18 cellular contexts compared by ENCODE assay signal in the genomic region with DNA sequence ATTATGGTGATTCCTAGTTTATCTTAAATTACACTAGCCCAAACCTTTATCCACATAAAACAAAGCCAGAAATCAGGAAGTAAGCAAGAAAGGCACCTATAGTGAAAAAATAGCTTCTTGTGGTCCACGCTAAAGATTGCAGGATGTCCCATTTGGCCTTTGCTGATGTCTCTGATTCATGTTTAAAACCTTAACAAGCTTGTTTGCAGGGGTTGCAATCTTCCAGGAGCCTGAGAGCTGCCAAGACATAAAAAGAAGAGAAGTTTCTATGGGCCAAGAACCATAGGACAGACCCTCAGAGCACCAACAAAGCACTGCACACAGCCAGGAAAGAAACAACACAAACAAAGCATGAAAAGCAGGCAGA. TPM values are rescaled to one million over a fixed set of nuclear protein-coding genes. Genes with fewer than 3 reads are reported as not detected.
A peak's percentile ranks its signal among the peaks of the same experiment; 100 is the strongest.
DNase-seq lines count a peak whose midpoint lies in the region; ATAC-seq and TF ChIP-seq lines count a peak whose summit lies in the region.
"Had no signal": no experiment of that assay in that cellular context is flagged by ENCODE, and none has a peak within 500 bp of the region (broad histone marks: within the 10 kb centered on the region; RNA-seq: fewer than 3 reads in every experiment).

No MANE protein-coding gene starts in this region.

- ATAC-seq in HG03565 (IDR thresholded peaks at IDR 0.05; ENCODE audit: unreplicated experiment), result no peak
- ATAC-seq in GM18907 (IDR thresholded peaks at IDR 0.05; ENCODE audit: unreplicated experiment), result no peak
- ATAC-seq: A549 had no signal

- DNase-seq in activated CD4-positive, alpha-beta T cell treated with anti-CD3 and anti-CD28 coated beads, Interleukin-2, amount 10 ng/mL, durations not matched to agents 7 days and 5 days, result no peak
- DNase-seq in activated CD4-positive, alpha-beta T cell treated with anti-CD3 and anti-CD28 coated beads, Interleukin-2, amount 50 U/mL, for 1 hour, result no peak
- DNase-seq in RWPE1 (ENCODE audit: low spot score), result no peak
- no peak for DNase-seq in epithelial cell of prostate (ENCODE audit: low read depth, low spot score)
- no peak for DNase-seq in type B pancreatic cell (ENCODE audit: extremely low spot score, unreplicated experiment)
- DNase-seq in activated CD4-positive, alpha-beta T cell treated with anti-CD3 and anti-CD28 coated beads for 4 hours, result no peak
- DNase-seq: activated T-cell treated with anti-CD3 and anti-CD28 coated beads, Interleukin-2, amount 50 U/mL, for 1 hour; effector CD4-positive, alpha-beta T cell; NCI-H1930 had no signal

- no peaks in the 10 kb centered on the region for H3K9me3 Mint-ChIP-seq in activated CD4-positive, alpha-beta T cell treated with anti-CD3 and anti-CD28 coated beads, Interleukin-2, amount 10 ng/mL, durations not matched to agents 7 days and 5 days
- H3K9me3 Mint-ChIP-seq in type B pancreatic cell, result no peaks in the 10 kb centered on the region
- H3K9me3 Mint-ChIP-seq: activated naive CD4-positive, alpha-beta T cell treated with anti-CD3 and anti-CD28 coated beads, Interleukin-2, amount 50 U/mL, for 24 hours; memory B cell; neural crest cell; stimulated activated naive B cell treated with anti-CD40 and anti-IgM and Interleukin-4, amounts not matched to agents 10 μg/mL and 1 μg/mL and 100 μg/mL, for 72 hours had no signal

- H3K27ac ChIP-seq in RWPE1 (peak overlapping the region; percentile 61), epithelial cell of prostate (peak overlapping the region; percentile 78)
- H3K27ac ChIP-seq: cardiac muscle cell, SK-N-MC had no signal

- TF ChIP-seq CTCF in RWPE1 (conservative IDR thresholded peaks at IDR 0.05; ENCODE audit: low read depth) (no peak), type B pancreatic cell (conservative IDR thresholded peaks at IDR 0.05) (no peak)

- POLR2A ChIA-PET in activated CD4-positive, alpha-beta T cell treated with anti-CD3 and anti-CD28 coated beads, Interleukin-2, amount 10 ng/mL, durations not matched to agents 7 days and 5 days (lab: Charles Lee), result no interaction called here
- POLR2A ChIA-PET in RWPE1 (lab: Yijun Ruan, JAX; ENCODE audit: low non-redundant PET), result no interaction called here

- no peak overlapping the region for H3K4me3 Mint-ChIP-seq in activated CD4-positive, alpha-beta T cell treated with anti-CD3 and anti-CD28 coated beads, Interleukin-2, amount 10 ng/mL, durations not matched to agents 7 days and 5 days
- H3K4me3 Mint-ChIP-seq in type B pancreatic cell, result no peak overlapping the region
- H3K4me3 Mint-ChIP-seq: activated naive CD4-positive, alpha-beta T cell treated with anti-CD3 and anti-CD28 coated beads, Interleukin-2, amount 50 U/mL, for 24 hours; memory B cell; neural crest cell; stimulated activated naive B cell treated with anti-CD40 and anti-IgM and Interleukin-4, amounts not matched to agents 10 μg/mL and 1 μg/mL and 100 μg/mL, for 72 hours had no signal

- CTCF ChIA-PET in activated CD4-positive, alpha-beta T cell treated with anti-CD3 and anti-CD28 coated beads, Interleukin-2, amount 10 ng/mL, durations not matched to agents 7 days and 5 days (lab: Charles Lee), result interaction anchor here (1.4 to 1.8 kb wide), 2 partner anchors 15 to 26 kb away, joined by 3 to 5 read pairs; no protein-coding TSS in a partner anchor
- CTCF ChIA-PET in RWPE1 (lab: Yijun Ruan, JAX), result interaction anchor here (1.3 kb wide), 1 partner anchor 63 kb away, joined by 5 read pairs; no protein-coding TSS in a partner anchor

- H3K27ac Mint-ChIP-seq in activated CD4-positive, alpha-beta T cell treated with anti-CD3 and anti-CD28 coated beads, Interleukin-2, amount 10 ng/mL, durations not matched to agents 7 days and 5 days, result peak overlapping the region; percentile 11
- H3K27ac Mint-ChIP-seq in type B pancreatic cell, result peak overlapping the region; percentile 15
- H3K27ac Mint-ChIP-seq: activated naive CD4-positive, alpha-beta T cell treated with anti-CD3 and anti-CD28 coated beads, Interleukin-2, amount 50 U/mL, for 24 hours; memory B cell; stimulated activated naive B cell treated with anti-CD40 and anti-IgM and Interleukin-4, amounts not matched to agents 10 μg/mL and 1 μg/mL and 100 μg/mL, for 72 hours had no signal

- H3K4me1 Mint-ChIP-seq in activated CD4-positive, alpha-beta T cell treated with anti-CD3 and anti-CD28 coated beads, Interleukin-2, amount 10 ng/mL, durations not matched to agents 7 days and 5 days, result peaks cover 21% of the 10 kb centered on the region
- peaks cover 42% of the 10 kb centered on the region for H3K4me1 Mint-ChIP-seq in type B pancreatic cell (ENCODE audit: unreplicated experiment)

- no peaks in the 10 kb centered on the region for H3K36me3 Mint-ChIP-seq in activated CD4-positive, alpha-beta T cell treated with anti-CD3 and anti-CD28 coated beads, Interleukin-2, amount 10 ng/mL, durations not matched to agents 7 days and 5 days (ENCODE audit: low read depth)
- H3K36me3 Mint-ChIP-seq in type B pancreatic cell, result no peaks in the 10 kb centered on the region
- H3K36me3 Mint-ChIP-seq: activated naive CD4-positive, alpha-beta T cell treated with anti-CD3 and anti-CD28 coated beads, Interleukin-2, amount 50 U/mL, for 24 hours; memory B cell; stimulated activated naive B cell treated with anti-CD40 and anti-IgM and Interleukin-4, amounts not matched to agents 10 μg/mL and 1 μg/mL and 100 μg/mL, for 72 hours had no signal

- H3K27me3 Mint-ChIP-seq in activated CD4-positive, alpha-beta T cell treated with anti-CD3 and anti-CD28 coated beads, Interleukin-2, amount 10 ng/mL, durations not matched to agents 7 days and 5 days, result peaks cover 2% of the 10 kb centered on the region
- H3K27me3 Mint-ChIP-seq in type B pancreatic cell, result no peaks in the 10 kb centered on the region
- H3K27me3 Mint-ChIP-seq: activated naive CD4-positive, alpha-beta T cell treated with anti-CD3 and anti-CD28 coated beads, Interleukin-2, amount 50 U/mL, for 24 hours; memory B cell; stimulated activated naive B cell treated with anti-CD40 and anti-IgM and Interleukin-4, amounts not matched to agents 10 μg/mL and 1 μg/mL and 100 μg/mL, for 72 hours had no signal

RNA-seq across cellular contexts. Expression of gene ADAT2, which starts 49.5 kb away (rescaled TPM):
- 10 to 100 TPM; 19.1 to 20.2 TPM for total RNA-seq in activated CD4-positive, alpha-beta T cell treated with anti-CD3 and anti-CD28 coated beads, Interleukin-2, amount 10 ng/mL, durations not matched to agents 7 days and 5 days
- 5.2 and 10.3 TPM in 2 replicates for total RNA-seq in type B pancreatic cell (ENCODE audit: low replicate concordance)

RNA-seq across cellular contexts. Expression of gene PEX3, which starts 49.6 kb away (rescaled TPM):
- 10 to 100 TPM; 16.9 to 20.5 TPM for total RNA-seq in activated CD4-positive, alpha-beta T cell treated with anti-CD3 and anti-CD28 coated beads, Interleukin-2, amount 10 ng/mL, durations not matched to agents 7 days and 5 days
- 12.8 and 13.1 TPM in 2 replicates for total RNA-seq in type B pancreatic cell (ENCODE audit: low replicate concordance)
